In the genomic region with DNA sequence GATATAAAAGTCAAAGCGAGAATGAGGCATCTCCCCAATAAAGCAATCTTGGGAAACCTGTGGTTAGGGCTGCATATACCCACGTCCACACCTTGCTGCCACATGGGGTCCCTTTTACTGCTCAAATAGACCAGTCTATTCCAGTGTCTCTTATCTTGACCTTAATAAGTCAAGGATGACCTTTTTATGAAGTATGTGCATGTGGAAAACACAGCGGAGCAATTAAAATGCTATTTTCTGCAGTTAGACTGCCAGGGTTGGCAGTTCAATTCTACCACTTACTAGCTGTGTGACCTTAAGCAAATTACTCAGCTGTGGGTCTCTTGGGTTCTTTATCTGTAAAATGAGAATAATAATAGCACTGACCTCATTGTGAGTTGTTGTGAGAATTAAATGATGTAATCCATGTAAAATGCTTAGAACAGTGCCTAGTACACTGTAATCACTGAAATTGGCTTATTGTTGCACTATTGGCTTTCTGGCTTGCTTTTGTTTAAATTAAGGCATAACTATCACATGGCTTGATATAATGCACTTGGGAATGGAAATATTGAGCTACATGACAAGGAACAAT, we compare ENCODE assay signal across 1 cellular context.
A peak's percentile ranks its signal among the peaks of the same experiment; 100 is the strongest.
TF ChIP-seq lines count a peak whose summit lies in the region.

No MANE protein-coding gene starts in this region.

TF ChIP-seq in HEK293, 187 proteins besides CTCF, POLR2A, EP300 and RAD21 (continued from another document and continues in another):
- TF ChIP-seq ZNF423 (tag by site-specific recombination; IDR thresholded peaks at IDR 0.05) (no peak), TCF7L2 (IDR thresholded peaks at IDR 0.05; ENCODE audit: borderline replicate concordance, low read depth, low read length) (no peak; the same call in 1 of the 2 replicates), ZNF707 (tag by site-specific recombination; IDR thresholded peaks at IDR 0.05) (no peak), ZNF501 (tag by site-specific recombination; IDR thresholded peaks at IDR 0.05) (peak; percentile 79; the same call in 1 of the 2 replicates), ZNF391 (tag by site-specific recombination; IDR thresholded peaks at IDR 0.05; ENCODE audit: borderline replicate concordance, low read depth) (0 out of 2 replicates have a peak, but pooled peaks have one; percentile 44), ZNF585B (tag by site-specific recombination; IDR thresholded peaks at IDR 0.05) (no peak), ZNF239 (tag by site-specific recombination; IDR thresholded peaks at IDR 0.05) (no peak), ZNF692 (tag by site-specific recombination; IDR thresholded peaks at IDR 0.05) (0 out of 2 replicates have a peak, but pooled peaks have one; percentile 65), ZNF2 (tag by site-specific recombination; IDR thresholded peaks at IDR 0.05) (peak; percentile 69), KLF17 (tag by site-specific recombination; IDR thresholded peaks at IDR 0.05) (0 out of 2 replicates have a peak, but pooled peaks have one; percentile 16), INSM2 (tag by site-specific recombination; IDR thresholded peaks at IDR 0.05) (peak; percentile 95), ZSCAN16 (tag by site-specific recombination; IDR thresholded peaks at IDR 0.05) (no peak), ZNF514 (tag by site-specific recombination; IDR thresholded peaks at IDR 0.05) (no peak), HOXD13 (CRISPR knock-in tag; IDR thresholded peaks at IDR 0.05; ENCODE audit: borderline replicate concordance) (no peak), SP7 (tag by site-specific recombination; IDR thresholded peaks at IDR 0.05) (peak; percentile 95), ZNF561 (tag by site-specific recombination; IDR thresholded peaks at IDR 0.05; ENCODE audit: borderline replicate concordance) (peak; percentile 75), ZNF121 (tag by site-specific recombination; IDR thresholded peaks at IDR 0.05) (0 out of 2 replicates have a peak, but pooled peaks have one; percentile 19), ZNF138 (tag by site-specific recombination; IDR thresholded peaks at IDR 0.05; ENCODE audit: borderline replicate concordance) (no peak), ZNF394 (tag by site-specific recombination; IDR thresholded peaks at IDR 0.05; ENCODE audit: borderline replicate concordance) (peak; percentile 60; the same call in 1 of the 2 replicates), ZNF416 (tag by site-specific recombination; IDR thresholded peaks at IDR 0.05) (no peak), ZNF157 (tag by site-specific recombination; IDR thresholded peaks at IDR 0.05) (no peak), ZNF704 (tag by site-specific recombination; IDR thresholded peaks at IDR 0.05) (no peak), ZNF768 (tag by site-specific recombination; IDR thresholded peaks at IDR 0.05) (no peak), KLF10 (tag by site-specific recombination; IDR thresholded peaks at IDR 0.05) (peak; percentile 87), ZIC2 (tag by site-specific recombination; IDR thresholded peaks at IDR 0.05) (peak; percentile 80), KLF8 (tag by site-specific recombination; IDR thresholded peaks at IDR 0.05) (peak; percentile 74), SETDB1 (IDR thresholded peaks at IDR 0.05; ENCODE audit: insufficient read length, low read length) (peak; percentile 14), ZNF324 (tag by site-specific recombination; IDR thresholded peaks at IDR 0.05) (0 out of 2 replicates have a peak, but pooled peaks have one; percentile 28), PATZ1 (tag by site-specific recombination; IDR thresholded peaks at IDR 0.05) (peak; percentile 50), BCL11B (tag by site-specific recombination; IDR thresholded peaks at IDR 0.05; ENCODE audit: low read depth) (no peak), ZNF530 (tag by site-specific recombination; IDR thresholded peaks at IDR 0.05; ENCODE audit: low read depth) (no peak)
- TF ChIP-seq, protein P1, sequence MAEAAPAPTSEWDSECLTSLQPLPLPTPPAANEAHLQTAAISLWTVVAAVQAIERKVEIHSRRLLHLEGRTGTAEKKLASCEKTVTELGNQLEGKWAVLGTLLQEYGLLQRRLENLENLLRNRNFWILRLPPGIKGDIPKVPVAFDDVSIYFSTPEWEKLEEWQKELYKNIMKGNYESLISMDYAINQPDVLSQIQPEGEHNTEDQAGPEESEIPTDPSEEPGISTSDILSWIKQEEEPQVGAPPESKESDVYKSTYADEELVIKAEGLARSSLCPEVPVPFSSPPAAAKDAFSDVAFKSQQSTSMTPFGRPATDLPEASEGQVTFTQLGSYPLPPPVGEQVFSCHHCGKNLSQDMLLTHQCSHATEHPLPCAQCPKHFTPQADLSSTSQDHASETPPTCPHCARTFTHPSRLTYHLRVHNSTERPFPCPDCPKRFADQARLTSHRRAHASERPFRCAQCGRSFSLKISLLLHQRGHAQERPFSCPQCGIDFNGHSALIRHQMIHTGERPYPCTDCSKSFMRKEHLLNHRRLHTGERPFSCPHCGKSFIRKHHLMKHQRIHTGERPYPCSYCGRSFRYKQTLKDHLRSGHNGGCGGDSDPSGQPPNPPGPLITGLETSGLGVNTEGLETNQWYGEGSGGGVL (tag by site-specific recombination; IDR thresholded peaks at IDR 0.05): peak; percentile 40
- TF ChIP-seq, protein P2, sequence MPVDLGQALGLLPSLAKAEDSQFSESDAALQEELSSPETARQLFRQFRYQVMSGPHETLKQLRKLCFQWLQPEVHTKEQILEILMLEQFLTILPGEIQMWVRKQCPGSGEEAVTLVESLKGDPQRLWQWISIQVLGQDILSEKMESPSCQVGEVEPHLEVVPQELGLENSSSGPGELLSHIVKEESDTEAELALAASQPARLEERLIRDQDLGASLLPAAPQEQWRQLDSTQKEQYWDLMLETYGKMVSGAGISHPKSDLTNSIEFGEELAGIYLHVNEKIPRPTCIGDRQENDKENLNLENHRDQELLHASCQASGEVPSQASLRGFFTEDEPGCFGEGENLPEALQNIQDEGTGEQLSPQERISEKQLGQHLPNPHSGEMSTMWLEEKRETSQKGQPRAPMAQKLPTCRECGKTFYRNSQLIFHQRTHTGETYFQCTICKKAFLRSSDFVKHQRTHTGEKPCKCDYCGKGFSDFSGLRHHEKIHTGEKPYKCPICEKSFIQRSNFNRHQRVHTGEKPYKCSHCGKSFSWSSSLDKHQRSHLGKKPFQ (tag by site-specific recombination; IDR thresholded peaks at IDR 0.05): peak; percentile 51; the same call in 1 of the 2 replicates
- TF ChIP-seq, protein P3, sequence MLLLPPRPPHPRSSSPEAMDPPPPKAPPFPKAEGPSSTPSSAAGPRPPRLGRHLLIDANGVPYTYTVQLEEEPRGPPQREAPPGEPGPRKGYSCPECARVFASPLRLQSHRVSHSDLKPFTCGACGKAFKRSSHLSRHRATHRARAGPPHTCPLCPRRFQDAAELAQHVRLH (tag by site-specific recombination; IDR thresholded peaks at IDR 0.05): peak; percentile 90
- TF ChIP-seq, protein P4, sequence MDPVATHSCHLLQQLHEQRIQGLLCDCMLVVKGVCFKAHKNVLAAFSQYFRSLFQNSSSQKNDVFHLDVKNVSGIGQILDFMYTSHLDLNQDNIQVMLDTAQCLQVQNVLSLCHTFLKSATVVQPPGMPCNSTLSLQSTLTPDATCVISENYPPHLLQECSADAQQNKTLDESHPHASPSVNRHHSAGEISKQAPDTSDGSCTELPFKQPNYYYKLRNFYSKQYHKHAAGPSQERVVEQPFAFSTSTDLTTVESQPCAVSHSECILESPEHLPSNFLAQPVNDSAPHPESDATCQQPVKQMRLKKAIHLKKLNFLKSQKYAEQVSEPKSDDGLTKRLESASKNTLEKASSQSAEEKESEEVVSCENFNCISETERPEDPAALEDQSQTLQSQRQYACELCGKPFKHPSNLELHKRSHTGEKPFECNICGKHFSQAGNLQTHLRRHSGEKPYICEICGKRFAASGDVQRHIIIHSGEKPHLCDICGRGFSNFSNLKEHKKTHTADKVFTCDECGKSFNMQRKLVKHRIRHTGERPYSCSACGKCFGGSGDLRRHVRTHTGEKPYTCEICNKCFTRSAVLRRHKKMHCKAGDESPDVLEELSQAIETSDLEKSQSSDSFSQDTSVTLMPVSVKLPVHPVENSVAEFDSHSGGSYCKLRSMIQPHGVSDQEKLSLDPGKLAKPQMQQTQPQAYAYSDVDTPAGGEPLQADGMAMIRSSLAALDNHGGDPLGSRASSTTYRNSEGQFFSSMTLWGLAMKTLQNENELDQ (tag by site-specific recombination; IDR thresholded peaks at IDR 0.05; ENCODE audit: low read depth): no peak
- TF ChIP-seq, protein P5, sequence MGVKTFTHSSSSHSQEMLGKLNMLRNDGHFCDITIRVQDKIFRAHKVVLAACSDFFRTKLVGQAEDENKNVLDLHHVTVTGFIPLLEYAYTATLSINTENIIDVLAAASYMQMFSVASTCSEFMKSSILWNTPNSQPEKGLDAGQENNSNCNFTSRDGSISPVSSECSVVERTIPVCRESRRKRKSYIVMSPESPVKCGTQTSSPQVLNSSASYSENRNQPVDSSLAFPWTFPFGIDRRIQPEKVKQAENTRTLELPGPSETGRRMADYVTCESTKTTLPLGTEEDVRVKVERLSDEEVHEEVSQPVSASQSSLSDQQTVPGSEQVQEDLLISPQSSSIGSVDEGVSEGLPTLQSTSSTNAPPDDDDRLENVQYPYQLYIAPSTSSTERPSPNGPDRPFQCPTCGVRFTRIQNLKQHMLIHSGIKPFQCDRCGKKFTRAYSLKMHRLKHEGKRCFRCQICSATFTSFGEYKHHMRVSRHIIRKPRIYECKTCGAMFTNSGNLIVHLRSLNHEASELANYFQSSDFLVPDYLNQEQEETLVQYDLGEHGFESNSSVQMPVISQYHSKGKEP (tag by site-specific recombination; IDR thresholded peaks at IDR 0.05): peak; percentile 93
- TF ChIP-seq, protein P6, sequence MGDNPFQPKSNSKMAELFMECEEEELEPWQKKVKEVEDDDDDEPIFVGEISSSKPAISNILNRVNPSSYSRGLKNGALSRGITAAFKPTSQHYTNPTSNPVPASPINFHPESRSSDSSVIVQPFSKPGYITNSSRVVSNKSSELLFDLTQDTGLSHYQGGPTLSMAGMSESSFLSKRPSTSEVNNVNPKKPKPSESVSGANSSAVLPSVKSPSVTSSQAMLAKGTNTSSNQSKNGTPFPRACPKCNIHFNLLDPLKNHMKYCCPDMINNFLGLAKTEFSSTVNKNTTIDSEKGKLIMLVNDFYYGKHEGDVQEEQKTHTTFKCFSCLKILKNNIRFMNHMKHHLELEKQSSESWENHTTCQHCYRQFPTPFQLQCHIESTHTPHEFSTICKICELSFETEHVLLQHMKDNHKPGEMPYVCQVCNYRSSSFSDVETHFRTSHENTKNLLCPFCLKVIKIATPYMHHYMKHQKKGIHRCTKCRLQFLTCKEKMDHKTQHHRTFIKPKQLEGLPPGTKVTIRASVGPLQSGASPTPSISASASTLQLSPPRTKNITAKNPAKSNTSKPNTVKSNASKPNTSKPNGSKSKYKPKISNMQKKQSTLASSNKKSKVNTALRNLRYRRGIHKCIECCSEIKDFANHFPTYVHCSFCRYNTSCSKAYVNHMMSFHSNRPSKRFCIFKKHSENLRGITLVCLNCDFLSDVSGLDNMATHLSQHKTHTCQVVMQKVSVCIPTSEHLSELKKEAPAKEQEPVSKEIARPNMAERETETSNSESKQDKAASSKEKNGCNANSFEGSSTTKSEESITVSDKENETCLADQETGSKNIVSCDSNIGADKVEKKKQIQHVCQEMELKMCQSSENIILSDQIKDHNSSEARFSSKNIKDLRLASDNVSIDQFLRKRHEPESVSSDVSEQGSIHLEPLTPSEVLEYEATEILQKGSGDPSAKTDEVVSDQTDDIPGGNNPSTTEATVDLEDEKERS (tag by site-specific recombination; IDR thresholded peaks at IDR 0.05): 0 out of 2 replicates have a peak, but pooled peaks have one; percentile 18
